ENCODE assay signal across 14 cellular contexts in genomic region chr20:54624701-54625472, GRCh38.
DNase-seq lines count a peak whose midpoint lies in the region; ATAC-seq, FAIRE-seq and TF ChIP-seq lines count a peak whose summit lies in the region.
"Had no signal": no experiment of that assay in that cellular context is flagged by ENCODE, and none has a peak within 500 bp of the region (broad histone marks: within the 10 kb centered on the region; RNA-seq: fewer than 3 reads in every experiment).

No MANE protein-coding gene starts in this region.

- H3K27ac Mint-ChIP-seq in WTC11 = no peak overlapping the region
- H3K27ac Mint-ChIP-seq: activated CD4-positive, alpha-beta T cell treated with anti-CD3 and anti-CD28 coated beads, Interleukin-2, amount 10 ng/mL, durations not matched to agents 7 days and 5 days; stimulated activated naive CD8-positive, alpha-beta T cell treated with anti-CD3 and anti-CD28 coated beads, Interleukin-15, Interleukin-2, amounts not matched to agents 100 ng/mL and 50 ng/mL, for 24 hours had no signal

- peak; percentile 26; the same call in 1 of the 2 replicates for ATAC-seq in WTC11
- peak in 7 of 8 donors; percentile 30 to 83 (median 67) for ATAC-seq in heart right ventricle
- ATAC-seq in pancreas = peak in 3 of 4 donors; percentile 63 to 74 (median 66)

- no peaks in the 10 kb centered on the region for H3K27me3 Mint-ChIP-seq in WTC11 (ENCODE audit: low read depth)
- H3K27me3 Mint-ChIP-seq: activated CD4-positive, alpha-beta T cell treated with anti-CD3 and anti-CD28 coated beads, Interleukin-2, amount 10 ng/mL, durations not matched to agents 7 days and 5 days had no signal

- no peaks in the 10 kb centered on the region for H3F3A ChIP-seq in GM23248 (ENCODE audit: insufficient read depth)

- H3K4me2 ChIP-seq in GM23248 (ENCODE audit: unreplicated experiment) = no peak overlapping the region

- 43 to 49% methylated on average over 9 of the region's 9 CpGs for WGBS in heart right ventricle, 2 donors
- 36 to 44% methylated on average over 9 of the region's 9 CpGs for WGBS in pancreas, 2 donors
- whole genome bisulfite sequencing in GM23248 (ENCODE audit: low coverage in 1 of 2, low lambda C conversion rate in 2 of 2, missing lambda C conversion rate in 2 of 2), 2 experiments = 31 to 34% methylated on average over 9 of the region's 9 CpGs

- H3K36me3 Mint-ChIP-seq in WTC11 = no peaks in the 10 kb centered on the region

- H3K79me2 ChIP-seq in GM23248 (ENCODE audit: insufficient read depth) = no peaks in the 10 kb centered on the region

- no peak overlapping the region for H2AFZ ChIP-seq in GM23248

- no peak for TF ChIP-seq CTCF in WTC11 (IDR thresholded peaks at IDR 0.05)
- no peak for TF ChIP-seq CTCF in heart right ventricle (IDR thresholded peaks at IDR 0.05)
- no peak for TF ChIP-seq CTCF in pancreas (IDR thresholded peaks at IDR 0.05)
- TF ChIP-seq CTCF in GM13977 (IDR thresholded peaks at IDR 0.05; ENCODE audit: extremely low read depth, insufficient read depth, missing control alignments) = no peak

- H3K9me3 ChIP-seq in HUES48 (ENCODE audit: control insufficient read depth, insufficient read depth, low read length) (no peaks in the 10 kb centered on the region), heart right ventricle (no peaks in the 10 kb centered on the region), pancreas (no peaks in the 10 kb centered on the region), GM23248 (ENCODE audit: low read depth) (no peaks in the 10 kb centered on the region)

- H3K4me1 ChIP-seq in HUES48 (ENCODE audit: control insufficient read depth, insufficient read depth, low read length) (peaks cover 19% of the 10 kb centered on the region), heart right ventricle (peaks cover 0 to 13% (median 3%) of the 10 kb centered on the region in 9 donors), pancreas (peaks cover 0 to 22% (median 21%) of the 10 kb centered on the region in 3 donors), GM23248 (ENCODE audit: insufficient read depth) (peaks cover 8% of the 10 kb centered on the region)

- peaks cover 33% of the 10 kb centered on the region for H3K4me1 Mint-ChIP-seq in WTC11
- H3K4me1 Mint-ChIP-seq: activated CD4-positive, alpha-beta T cell treated with anti-CD3 and anti-CD28 coated beads, Interleukin-2, amount 10 ng/mL, durations not matched to agents 7 days and 5 days had no signal

- intact Hi-C loops in heart right ventricle (cut with DNase I) (loop anchor here in 3 of 10 donors (10.0 kb wide), 2 partner anchors 140 to 150 kb away; partner anchors contain the start of gene DOK5 (in 2 of the 3)), pancreas (cut with DNase I) (no loop called here)

- H3K36me3 ChIP-seq in HUES48 (ENCODE audit: control insufficient read depth, insufficient read depth, low read length) (no peaks in the 10 kb centered on the region), heart right ventricle (no peaks in the 10 kb centered on the region), pancreas (no peaks in the 10 kb centered on the region), GM23248 (ENCODE audit: low read depth) (no peaks in the 10 kb centered on the region)

- CTCF ChIA-PET in WTC11 (lab: Charles Lee) = interaction anchor here (0.6 kb wide), 1 partner anchor 14 kb away, joined by 3 read pairs; no protein-coding TSS in a partner anchor

- no peaks in the 10 kb centered on the region for H3K9me2 ChIP-seq in GM23248 (ENCODE audit: insufficient read depth)

- POLR2A ChIA-PET in WTC11 (lab: Charles Lee) = no interaction called here

- H3K27me3 ChIP-seq in HUES48 (ENCODE audit: control insufficient read depth, insufficient read depth, low read length) (no peaks in the 10 kb centered on the region), heart right ventricle (no peaks in the 10 kb centered on the region), pancreas (no peaks in the 10 kb centered on the region), GM23248 (replicated peaks; ENCODE audit: insufficient read depth) (no peaks in the 10 kb centered on the region)

- H3K4me3 ChIP-seq in HUES48 (ENCODE audit: low read depth, low read length) = no peak overlapping the region
- no peak overlapping the region for H3K4me3 ChIP-seq in heart right ventricle
- H3K4me3 ChIP-seq in pancreas = no peak overlapping the region
- H3K4me3 ChIP-seq in GM23248 = no peak overlapping the region

- DNase-seq in WTC11 (ENCODE audit: low spot score) (no peak), heart right ventricle (peak in 1 of 2 donors; percentile 43), pancreas (no peak), GM23248 (no peak), GM13977 (ENCODE audit: low spot score) (no peak)
- DNase-seq in activated CD4-positive, CD25-positive, alpha-beta regulatory T cell (lab: John Stamatoyannopoulos, UW) = no peak
- DNase-seq in stimulated activated CD4-positive, alpha-beta T cell treated with anti-CD3 and anti-CD28 coated beads, Interleukin-4, amount 100 ng/mL, for 1 hour = no peak
- DNase-seq: activated CD4-positive, alpha-beta T cell treated with anti-CD3 and anti-CD28 coated beads, Interleukin-2, amount 10 ng/mL, durations not matched to agents 7 days and 5 days; AML-193; effector CD8-positive, alpha-beta T cell; mammary epithelial cell had no signal

- H3K9me3 Mint-ChIP-seq in WTC11 = no peaks in the 10 kb centered on the region
- H3K9me3 Mint-ChIP-seq: activated CD4-positive, alpha-beta T cell treated with anti-CD3 and anti-CD28 coated beads, Interleukin-2, amount 10 ng/mL, durations not matched to agents 7 days and 5 days; stimulated activated naive CD8-positive, alpha-beta T cell treated with anti-CD3 and anti-CD28 coated beads, Interleukin-15, Interleukin-2, amounts not matched to agents 100 ng/mL and 50 ng/mL, for 24 hours had no signal

- no peaks in the 10 kb centered on the region for H4K20me1 ChIP-seq in GM23248 (ENCODE audit: insufficient read depth)

- FAIRE-seq in pancreas (lab: Jason Lieb, UNC) = no peak
- FAIRE-seq: GM12891 had no signal

- no peak overlapping the region for H3K9ac ChIP-seq in HUES48 (ENCODE audit: low read depth, low read length)
- H3K9ac ChIP-seq in GM23248 = no peak overlapping the region

- H3K4me3 Mint-ChIP-seq in WTC11 = no peak overlapping the region
- H3K4me3 Mint-ChIP-seq: activated CD4-positive, alpha-beta T cell treated with anti-CD3 and anti-CD28 coated beads, Interleukin-2, amount 10 ng/mL, durations not matched to agents 7 days and 5 days; stimulated activated naive CD8-positive, alpha-beta T cell treated with anti-CD3 and anti-CD28 coated beads, Interleukin-15, Interleukin-2, amounts not matched to agents 100 ng/mL and 50 ng/mL, for 24 hours had no signal

- H3K27ac ChIP-seq in HUES48 (ENCODE audit: low read depth, low read length) (peak overlapping the region; percentile 40), heart right ventricle (peak overlapping the region in 6 of 10 donors; percentile 3 to 53 (median 17)), pancreas (peak overlapping the region in 3 of 4 donors; percentile 26 to 34 (median 27)), GM23248 (no peak overlapping the region)

- in situ Hi-C loops in GM23248 (cut with MboI) = no loop called here
- in situ Hi-C loops in GM13977 (cut with MboI; ENCODE audit: low pct_unique_long_range_greater_than_20kb, low sequenced_read_pairs, unreplicated experiment) = loop anchor here (25.0 kb wide), 2 partner anchors 513 to 1063 kb away; no protein-coding TSS in a partner anchor

TF ChIP-seq in WTC11, 78 proteins besides CTCF, POLR2A, EP300 and RAD21 (continues in another document):
- no peak for TF ChIP-seq SMAD4 (CRISPR knock-in tag; IDR thresholded peaks at IDR 0.05)
- no peak for TF ChIP-seq TEAD1 (CRISPR knock-in tag; IDR thresholded peaks at IDR 0.05)
- TF ChIP-seq ZNF138 (CRISPR knock-in tag; conservative IDR thresholded peaks at IDR 0.05) = no peak
- TF ChIP-seq E2F1 (CRISPR knock-in tag; IDR thresholded peaks at IDR 0.05) = no peak
- no peak for TF ChIP-seq CREM (CRISPR knock-in tag; IDR thresholded peaks at IDR 0.05)
- TF ChIP-seq ZNF232 (CRISPR knock-in tag; IDR thresholded peaks at IDR 0.05) = no peak
- no peak for TF ChIP-seq HMGXB4 (CRISPR knock-in tag; IDR thresholded peaks at IDR 0.05)
- TF ChIP-seq ZNF219 (CRISPR knock-in tag; IDR thresholded peaks at IDR 0.05; ENCODE audit: borderline replicate concordance) = no peak
